In the genomic region with DNA sequence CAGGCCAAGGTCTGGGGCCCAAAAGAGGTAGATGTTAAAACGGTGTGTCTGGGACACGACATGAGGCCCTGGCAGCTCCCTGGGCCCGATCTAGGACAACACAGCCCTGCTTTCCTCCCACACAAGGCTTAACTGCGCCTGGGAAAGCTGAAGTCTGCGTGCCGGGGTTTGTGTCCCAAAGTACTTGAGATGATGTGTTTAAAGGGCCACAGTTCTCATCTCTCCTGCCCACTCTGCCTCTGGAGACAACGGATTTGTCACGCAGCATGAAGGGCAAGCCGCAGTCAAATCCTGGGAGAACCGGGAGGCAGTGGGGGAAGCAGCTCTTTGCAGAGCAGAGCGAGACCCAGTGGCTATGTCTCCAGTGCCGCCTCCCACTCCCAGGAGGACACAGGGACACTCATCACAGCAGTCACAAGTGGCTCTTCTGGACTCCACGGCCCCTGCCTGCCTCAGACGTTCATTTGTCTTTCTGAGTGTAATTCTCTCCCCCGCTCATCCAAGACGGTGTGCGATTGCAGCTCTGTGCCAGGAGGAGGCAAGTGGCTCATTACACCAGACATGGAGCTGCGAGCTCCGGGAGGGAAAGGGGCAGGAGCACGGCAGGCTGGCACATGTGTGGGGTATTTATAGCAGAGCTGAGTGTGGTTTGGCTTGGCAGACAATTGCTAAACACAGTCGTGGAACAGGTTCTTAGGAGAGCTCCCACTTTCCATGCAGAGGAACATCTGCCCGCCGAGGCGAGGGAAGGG, we compare ENCODE assay signal across 8 cellular contexts. TPM values are rescaled to one million over a fixed set of nuclear protein-coding genes. Genes with fewer than 3 reads are reported as not detected.
A peak's percentile ranks its signal among the peaks of the same experiment; 100 is the strongest.
DNase-seq lines count a peak whose midpoint lies in the region; ATAC-seq, FAIRE-seq and TF ChIP-seq lines count a peak whose summit lies in the region.

No MANE protein-coding gene starts in this region.

- peak; percentile 99 for FAIRE-seq in keratinocyte (lab: Jason Lieb, UNC)

- H3K9me2 ChIP-seq in MM.1S (replicated peaks; ENCODE audit: insufficient read depth, low read length), result no peaks in the 10 kb centered on the region

- TF ChIP-seq POLR2A in suprapubic skin (IDR thresholded peaks at IDR 0.05), result no peak

- DNase-seq in MG63 (peak; percentile 75), WERI-Rb-1 (peak; percentile 32), keratinocyte (ENCODE audit: low read depth, low spot score) (no peak), suprapubic skin (ENCODE audit: low spot score in 2 of 2) (peak in 1 of 2 donors; percentile 78), cerebellar nuclear complex (lab: John Stamatoyannopoulos, UW) (no peak), MM.1S (no peak)
- no peak for DNase-seq in NK-92 treated with Interleukin-12 subunit alpha and Interleukin-12 subunit beta, amount 100 ng/mL, for 24 hours (lab: John Stamatoyannopoulos, UW)

- H3K27me3 ChIP-seq in MG63 (no peaks in the 10 kb centered on the region; the same call in 1 of the 2 replicates), WERI-Rb-1 (ENCODE audit: insufficient read depth, low read depth, severe bottlenecking) (no peaks in the 10 kb centered on the region), keratinocyte (ENCODE audit: control insufficient read depth, extremely low read depth, insufficient read depth, low read length) (peaks cover 61% of the 10 kb centered on the region), suprapubic skin (no peaks in the 10 kb centered on the region), MM.1S (replicated peaks; ENCODE audit: insufficient read depth, low read length) (peaks cover 39% of the 10 kb centered on the region)

- H2AFZ ChIP-seq in keratinocyte (ENCODE audit: control insufficient read depth, low read length) (peak overlapping the region; percentile 66), MM.1S (ENCODE audit: low read length) (no peak overlapping the region)

- peak overlapping the region; percentile 11 for H3K4me3 ChIP-seq in MG63
- no peak overlapping the region for H3K4me3 ChIP-seq in WERI-Rb-1 (ENCODE audit: low read depth, low read length)
- peak overlapping the region in 2 of 3 experiments; percentile 41 to 48 for H3K4me3 ChIP-seq in keratinocyte (ENCODE audit: control insufficient read depth in 2 of 3, extremely low read depth in 1 of 3, insufficient read depth in 2 of 3, low read depth in 1 of 3, low read length in 3 of 3)
- H3K4me3 ChIP-seq in suprapubic skin, result peak overlapping the region; percentile 36
- H3K4me3 ChIP-seq in MM.1S (ENCODE audit: low read length), result no peak overlapping the region

- dilution Hi-C loops in keratinocyte (cut with MboI; ENCODE audit: extremely low pct_ligation_motif_present, low sequenced_read_pairs), result no loop called here

- no peak for ATAC-seq in HG02938 (IDR thresholded peaks at IDR 0.05; ENCODE audit: unreplicated experiment)

- H3K9me1 ChIP-seq in keratinocyte (ENCODE audit: control insufficient read depth, extremely low read depth, insufficient read depth, low read length), result no peaks in the 10 kb centered on the region

- WGBS in suprapubic skin, result 20% methylated on average over 13 of the region's 24 CpGs

- H3K4me2 ChIP-seq in keratinocyte (ENCODE audit: control insufficient read depth, extremely low read depth, insufficient read depth, low read depth, low read length) (peak overlapping the region; percentile 87), MM.1S (ENCODE audit: low read depth, low read length) (no peak overlapping the region)

- TF ChIP-seq CTCF in WERI-Rb-1 (IDR thresholded peaks at IDR 0.05; ENCODE audit: low read depth, low read length), result 0 out of 2 replicates have a peak, but pooled peaks have one; percentile 14
- peak; percentile 64 to 69 (median 66) for TF ChIP-seq CTCF in keratinocyte (optimal IDR thresholded peaks at IDR 0.05 in 1 of 3, IDR thresholded peaks at IDR 0.05 in 1 of 3, conservative IDR thresholded peaks at IDR 0.05 in 1 of 3; ENCODE audit: extremely low read depth in 1 of 3, insufficient read depth in 2 of 3, low read length in 3 of 3)
- TF ChIP-seq CTCF in suprapubic skin (IDR thresholded peaks at IDR 0.05), result peak; percentile 15 to 37
- TF ChIP-seq CTCF in MM.1S (IDR thresholded peaks at IDR 0.05; ENCODE audit: low read length), result no peak

- H3K27ac ChIP-seq in WERI-Rb-1, result no peak overlapping the region
- H3K27ac ChIP-seq in keratinocyte (ENCODE audit: control insufficient read depth, insufficient read depth, low read length), result no peak overlapping the region
- H3K27ac ChIP-seq in suprapubic skin, result peak overlapping the region; percentile 77
- H3K27ac ChIP-seq in MM.1S (ENCODE audit: low read length), result no peak overlapping the region

- no peaks in the 10 kb centered on the region for H3F3A ChIP-seq in MM.1S (ENCODE audit: insufficient read depth, low read length)

- no peaks in the 10 kb centered on the region for H3K36me3 ChIP-seq in MG63
- H3K36me3 ChIP-seq in WERI-Rb-1, result no peaks in the 10 kb centered on the region
- H3K36me3 ChIP-seq in keratinocyte (ENCODE audit: control insufficient read depth in 2 of 2, extremely low read depth in 1 of 2, insufficient read depth in 2 of 2, low read length in 2 of 2), result no peaks in the 10 kb centered on the region
- H3K36me3 ChIP-seq in suprapubic skin, result no peaks in the 10 kb centered on the region
- H3K36me3 ChIP-seq in MM.1S (replicated peaks; ENCODE audit: insufficient read depth, low read length), result no peaks in the 10 kb centered on the region

- no peak for TF ChIP-seq EP300 in suprapubic skin (IDR thresholded peaks at IDR 0.05)

- H3K4me1 ChIP-seq in keratinocyte (ENCODE audit: control insufficient read depth, extremely low read depth, insufficient read depth, low read length) (peaks cover 27% of the 10 kb centered on the region), suprapubic skin (peaks cover 57% of the 10 kb centered on the region), MM.1S (ENCODE audit: low read length) (no peaks in the 10 kb centered on the region)

- H4K20me1 ChIP-seq in keratinocyte (ENCODE audit: control insufficient read depth, extremely low read depth, insufficient read depth, low read length), result no peaks in the 10 kb centered on the region
- H4K20me1 ChIP-seq in MM.1S (ENCODE audit: insufficient read depth, low read length), result no peaks in the 10 kb centered on the region

- H3K79me2 ChIP-seq in keratinocyte (ENCODE audit: control insufficient read depth, insufficient read depth, low read length) (no peaks in the 10 kb centered on the region), MM.1S (ENCODE audit: low read length) (no peaks in the 10 kb centered on the region)

- H3K9ac ChIP-seq in keratinocyte (ENCODE audit: control insufficient read depth, extremely low read depth, insufficient read depth, low read length) (peak overlapping the region; percentile 44), MM.1S (ENCODE audit: low read length) (no peak overlapping the region)

- H3K9me3 ChIP-seq in MG63 (no peaks in the 10 kb centered on the region), WERI-Rb-1 (ENCODE audit: severe bottlenecking) (no peaks in the 10 kb centered on the region), keratinocyte (ENCODE audit: control insufficient read depth, low read depth, low read length) (no peaks in the 10 kb centered on the region), suprapubic skin (no peaks in the 10 kb centered on the region), MM.1S (replicated peaks; ENCODE audit: insufficient read depth, low read length) (no peaks in the 10 kb centered on the region)

RNA-seq across cellular contexts. Expression of a gene that starts 57.7 kb away (rescaled TPM):
- 12.6 and 16.2 TPM in 2 replicates for total RNA-seq in MG63 (2014; rRNA removed; shearing (Covaris generic); ENCODE audit: low replicate concordance)
- polyA plus RNA-seq in keratinocyte, result 6.9 to 10.2 TPM (median 7.5 TPM) in 3 replicates
- 1.2 TPM for polyA plus RNA-seq in keratinocyte (2011; ENCODE audit: low read depth)
- 2.3 and 3.0 TPM in 2 replicates for polyA plus RNA-seq in keratinocyte (2011; cell fraction: cytosol; rRNA removed)
- 19.8 and 21.2 TPM in 2 replicates for polyA plus RNA-seq in keratinocyte (2011; cell fraction: nucleus; rRNA removed)
- polyA plus RNA-seq in keratinocyte (2012; ENCODE audit: low replicate concordance), result 5.2 and 6.3 TPM in 2 replicates
- 12.4 to 21.9 TPM (median 13.6 TPM) in 3 replicates for polyA minus RNA-seq in keratinocyte
- 8.4 TPM for polyA minus RNA-seq in keratinocyte (2011; cell fraction: cytosol; rRNA and poly(A)+ RNA removed)
- 18.9 and 19.0 TPM in 2 replicates for polyA minus RNA-seq in keratinocyte (2011; cell fraction: nucleus; rRNA and poly(A)+ RNA removed)
- total RNA-seq in suprapubic skin, result 10 to 100 TPM; 15.7 to 28.2 (median 23.5) TPM

RNA-seq across cellular contexts. Expression of a gene that starts 58.8 kb away (rescaled TPM):
- not detected in 2 replicates for total RNA-seq in MG63 (2014; rRNA removed; shearing (Covaris generic); ENCODE audit: low replicate concordance)
- polyA plus RNA-seq in keratinocyte, result 0.09 to 0.12 TPM in 2 of 3 replicates, not detected in the other
- polyA plus RNA-seq in keratinocyte (2011; ENCODE audit: low read depth), result not detected
- not detected in 2 replicates for polyA plus RNA-seq in keratinocyte (2011; cell fraction: cytosol; rRNA removed)
- not detected in 2 replicates for polyA plus RNA-seq in keratinocyte (2011; cell fraction: nucleus; rRNA removed)
- 0.17 TPM in 1 of 2 replicates, not detected in the other for polyA plus RNA-seq in keratinocyte (2012; ENCODE audit: low replicate concordance)
- polyA minus RNA-seq in keratinocyte, result not detected in 3 replicates
- not detected for polyA minus RNA-seq in keratinocyte (2011; cell fraction: cytosol; rRNA and poly(A)+ RNA removed)
- polyA minus RNA-seq in keratinocyte (2011; cell fraction: nucleus; rRNA and poly(A)+ RNA removed), result not detected in 2 replicates
- 1 to 10 TPM in 1 of 4 donors, under 1 TPM in 2, not detected in 1; 0.30 to 1.2 (median 0.72) TPM for total RNA-seq in suprapubic skin

Comparison
In these comparisons a context has a peak if more than half of its experiments do, and no peak if none do; other contexts are left out.
1. DNase-seq: peak in MG63 (single experiment) and WERI-Rb-1 (single experiment); none in keratinocyte (single experiment), cerebellar nuclear complex (0 of 2), MM.1S (single experiment) and NK-92 treated with Interleukin-12 subunit alpha and Interleukin-12 subunit beta, amount 100 ng/mL, for 24 hours (single experiment).
2. H3K4me3 ChIP-seq: peak in MG63 (single experiment), keratinocyte (2 of 3) and suprapubic skin (single experiment); none in WERI-Rb-1 (single experiment) and MM.1S (single experiment).